ENCODE assay signal across 12 cellular contexts in genomic region chr1:1436634-1437032, GRCh38. TPM values are rescaled to one million over a fixed set of nuclear protein-coding genes. Genes with fewer than 3 reads are reported as not detected.
DNase-seq lines count a peak whose midpoint lies in the region; ATAC-seq, FAIRE-seq and TF ChIP-seq lines count a peak whose summit lies in the region.
"Had no signal": no experiment of that assay in that cellular context is flagged by ENCODE, and none has a peak within 500 bp of the region (broad histone marks: within the 10 kb centered on the region; RNA-seq: fewer than 3 reads in every experiment).

No MANE protein-coding gene starts in this region.

- no peaks in the 10 kb centered on the region for H3K36me3 Mint-ChIP-seq in neural crest cell (ENCODE audit: low read depth)

- H3K9me3 ChIP-seq in BE2C: no peaks in the 10 kb centered on the region

- H3K27ac Mint-ChIP-seq in neural crest cell (ENCODE audit: unreplicated experiment): no peak overlapping the region

- no peaks in the 10 kb centered on the region for H3K9me3 Mint-ChIP-seq in neural crest cell

- no peak for ATAC-seq in GM21367 (IDR thresholded peaks at IDR 0.05; ENCODE audit: unreplicated experiment)
- no peak for ATAC-seq in HG03280 (IDR thresholded peaks at IDR 0.05; ENCODE audit: unreplicated experiment)

- in situ Hi-C loops in KBM-7 (cut with MboI; ENCODE audit: low pct_unique_long_range_greater_than_20kb, low sequenced_read_pairs): no loop called here

- H3K4me3 Mint-ChIP-seq in neural crest cell: peak overlapping the region; percentile 47

- TF ChIP-seq CTCF in BE2C (IDR thresholded peaks at IDR 0.05; ENCODE audit: low read depth, low read length) (no peak), epithelial cell of proximal tubule (conservative IDR thresholded peaks at IDR 0.05; ENCODE audit: low read depth, low read length) (no peak), neural crest cell (conservative IDR thresholded peaks at IDR 0.05) (no peak)

- H3K4me3 ChIP-seq in BE2C (ENCODE audit: low read depth, low read length) (peak overlapping the region; percentile 58), epithelial cell of proximal tubule (ENCODE audit: low read depth, low read length) (peak overlapping the region; percentile 49)

- H3K27me3 Mint-ChIP-seq in neural crest cell (ENCODE audit: low read depth): peaks cover 16% of the 10 kb centered on the region

- H3K36me3 ChIP-seq in BE2C: no peaks in the 10 kb centered on the region

- H3K4me1 ChIP-seq in BE2C: peaks cover 38% of the 10 kb centered on the region

- peaks cover 19% of the 10 kb centered on the region for H3K4me1 Mint-ChIP-seq in neural crest cell

- DNase-seq in BE2C: no peak
- peak; percentile 20 for DNase-seq in KBM-7
- no peak for DNase-seq in epithelial cell of proximal tubule (ENCODE audit: low read depth)
- no peak for DNase-seq in neural crest cell (ENCODE audit: low read depth, low spot score)
- no peak for DNase-seq in NCI-H526 (lab: John Stamatoyannopoulos, UW)
- DNase-seq in H54 (ENCODE audit: insufficient read length, low spot score): no peak
- DNase-seq: activated CD8-positive, alpha-beta memory T cell treated with anti-CD3 and anti-CD28 coated beads, Interleukin-2, amount 50 U/mL, for 48 hours; NCI-H1092 treated with DMSO at 0.1 percent for 48 hours; RPMI8226 had no signal

- H3K27me3 ChIP-seq in BE2C: no peaks in the 10 kb centered on the region

- no peak for FAIRE-seq in H54 (lab: Jason Lieb, UNC)

- TF ChIP-seq POLR2A in H54 (IDR thresholded peaks at IDR 0.05; ENCODE audit: low read depth, low read length): no peak

RNA-seq across cellular contexts. Expression of gene VWA1, which starts 1.1 kb away (rescaled TPM):
- 33.2 TPM for polyA plus RNA-seq in BE2C (2012; ENCODE audit: insufficient read depth, insufficient read length, low read depth)
- total RNA-seq in epithelial cell of proximal tubule: 41.6 and 56.3 TPM in 2 replicates
- total RNA-seq in neural crest cell: 8.9 and 9.6 TPM in 2 replicates

RNA-seq across cellular contexts. Expression of gene ATAD3C, which starts 12.9 kb away (rescaled TPM):
- 20.1 TPM for polyA plus RNA-seq in BE2C (2012; ENCODE audit: insufficient read depth, insufficient read length, low read depth)
- under 0.01 and 0.36 TPM in 2 replicates for total RNA-seq in epithelial cell of proximal tubule
- total RNA-seq in neural crest cell: 0.23 and 0.41 TPM in 2 replicates
- total RNA-seq: myocyte had no signal

RNA-seq across cellular contexts. Expression of gene ANKRD65, which starts 15.6 kb away (rescaled TPM):
- polyA plus RNA-seq in BE2C (2012; ENCODE audit: insufficient read depth, insufficient read length, low read depth): 0.36 TPM
- total RNA-seq in epithelial cell of proximal tubule: 2.7 and 4.0 TPM in 2 replicates
- 0.66 and 0.89 TPM in 2 replicates for total RNA-seq in neural crest cell
- total RNA-seq: myocyte had no signal

RNA-seq across cellular contexts. Expression of gene MRPL20, which starts 29.5 kb away (rescaled TPM):
- 709 TPM for polyA plus RNA-seq in BE2C (2012; ENCODE audit: insufficient read depth, insufficient read length, low read depth)
- total RNA-seq in epithelial cell of proximal tubule: 150 and 246 TPM in 2 replicates
- 113 and 117 TPM in 2 replicates for total RNA-seq in neural crest cell

RNA-seq across cellular contexts. Expression of gene ATAD3B, which starts 34.9 kb away (rescaled TPM):
- polyA plus RNA-seq in BE2C (2012; ENCODE audit: insufficient read depth, insufficient read length, low read depth): 129 TPM
- total RNA-seq in epithelial cell of proximal tubule: 42.8 and 91.2 TPM in 2 replicates
- 45.1 and 50.0 TPM in 2 replicates for total RNA-seq in neural crest cell
